In genomic region chr5:51944500-51945125, GRCh38 we compare ENCODE assay signal across 18 cellular contexts.
DNase-seq lines count a peak whose midpoint lies in the region; ATAC-seq, FAIRE-seq and TF ChIP-seq lines count a peak whose summit lies in the region.
"Had no signal": no experiment of that assay in that cellular context is flagged by ENCODE, and none has a peak within 500 bp of the region (broad histone marks: within the 10 kb centered on the region; RNA-seq: fewer than 3 reads in every experiment).

No MANE protein-coding gene starts in this region.

- peaks cover 23% of the 10 kb centered on the region for H3K9me3 ChIP-seq in BLaER1
- H3K9me3 ChIP-seq in HUES48 (ENCODE audit: control insufficient read depth, insufficient read depth, low read length), result peaks cover 58% of the 10 kb centered on the region
- 0 out of 2 replicates have a peak, but pooled peaks cover 2% of the 10 kb centered on the region for H3K9me3 ChIP-seq in K562 (replicated peaks; ENCODE audit: control insufficient read depth, insufficient read depth, low read depth, low read length)
- peaks cover 5 to 22% (median 17%) of the 10 kb centered on the region in 4 donors for H3K9me3 ChIP-seq in stomach

- no peak for ATAC-seq in K562
- ATAC-seq in GM18868 (IDR thresholded peaks at IDR 0.05; ENCODE audit: unreplicated experiment), result no peak
- ATAC-seq: GM12878 had no signal

- FAIRE-seq in K562 (lab: Jason Lieb, UNC), result no peak
- FAIRE-seq: D721Med, GM12878, H54 had no signal

- H3K4me3 ChIP-seq in BLaER1, result 0 out of 2 replicates have a peak overlapping the region, but pooled peaks have one; percentile 11
- peak overlapping the region; percentile 27; the same call in 1 of the 2 replicates for H3K4me3 ChIP-seq in HUES48 (ENCODE audit: low read depth, low read length)
- no peak overlapping the region for H3K4me3 ChIP-seq in K562
- no peak overlapping the region for H3K4me3 ChIP-seq in stomach
- H3K4me3 ChIP-seq: BLaER1 treated with 17β-estradiol and CSF1 and Interleukin-3, amounts not matched to agents 10 nM and 100 nM; GM12878; HAP-1 had no signal

- no peaks in the 10 kb centered on the region for H3K79me2 ChIP-seq in K562 (ENCODE audit: control insufficient read depth, insufficient read depth, low read length)

- POLR2A ChIA-PET in K562 (lab: Yijun Ruan, JAX), result no interaction called here

- H3K9me1 ChIP-seq in K562 (ENCODE audit: control insufficient read depth, insufficient read depth, low read length), result no peaks in the 10 kb centered on the region

- no peaks in the 10 kb centered on the region for H4K20me1 ChIP-seq in BLaER1
- H4K20me1 ChIP-seq in K562 (replicated peaks; ENCODE audit: control insufficient read depth, insufficient read depth, low read length), result no peaks in the 10 kb centered on the region
- H4K20me1 ChIP-seq: BLaER1 treated with 17β-estradiol and CSF1 and Interleukin-3, amounts not matched to agents 10 nM and 100 nM had no signal

- TF ChIP-seq EP300 in K562 (IDR thresholded peaks at IDR 0.05; ENCODE audit: low read length) (no peak), stomach (IDR thresholded peaks at IDR 0.05) (no peak)

- H3K27ac ChIP-seq in BLaER1, result no peak overlapping the region
- H3K27ac ChIP-seq in HUES48 (ENCODE audit: low read depth, low read length), result no peak overlapping the region
- H3K27ac ChIP-seq in K562 (ENCODE audit: extremely low read depth, low read depth, low read length), result no peak overlapping the region
- H3K27ac ChIP-seq in stomach, result no peak overlapping the region
- H3K27ac ChIP-seq: BLaER1 treated with 17β-estradiol and CSF1 and Interleukin-3, amounts not matched to agents 10 nM and 100 nM had no signal

- no peak overlapping the region for H2AFZ ChIP-seq in K562 (ENCODE audit: low read depth, low read length)

- in situ Hi-C loops in K562 (cut with MboI), result no loop called here

- no peak for TF ChIP-seq POLR2A in K562 (conservative IDR thresholded peaks at IDR 0.05)
- no peak for TF ChIP-seq POLR2A in stomach (IDR thresholded peaks at IDR 0.05)

- H3K4me1 ChIP-seq in BLaER1 (no peaks in the 10 kb centered on the region), HUES48 (ENCODE audit: control insufficient read depth, insufficient read depth, low read length) (no peaks in the 10 kb centered on the region), K562 (replicated peaks in 1 of 2; ENCODE audit: control insufficient read depth in 2 of 2, insufficient read depth in 2 of 2, low read length in 2 of 2) (no peaks in the 10 kb centered on the region), stomach (no peaks in the 10 kb centered on the region)
- H3K4me1 ChIP-seq: BLaER1 treated with 17β-estradiol and CSF1 and Interleukin-3, amounts not matched to agents 10 nM and 100 nM; HAP-1 had no signal

- no TSS peak for BruUV-seq in K562 (replicated peaks; lab: Mats Ljungman, UMichigan)

- intact Hi-C loops in K562 (cut with micrococcal nuclease) (no loop called here), stomach (cut with DNase I; ENCODE audit: low total_unique reads) (no loop called here)

- DNase-seq in K562 (ENCODE audit: extremely low read depth in 1 of 4, low spot score in 3 of 4), result peak in 1 of 4 experiments; percentile 1
- no peak for DNase-seq in stomach
- no peak for DNase-seq in medulla oblongata (ENCODE audit: extremely low spot score)
- DNase-seq: CD4-positive, alpha-beta T cell; CD8-positive, alpha-beta memory T cell; DMS 273 treated with DMSO at 0.1 percent for 48 hours; DMS79; EL; GDM1; GOT3 had no signal

- H3K4me2 ChIP-seq in BLaER1, result no peak overlapping the region
- H3K4me2 ChIP-seq in K562 (ENCODE audit: insufficient read depth, low read length), result no peak overlapping the region
- H3K4me2 ChIP-seq: BLaER1 treated with 17β-estradiol and CSF1 and Interleukin-3, amounts not matched to agents 10 nM and 100 nM had no signal

- WGBS in K562 (ENCODE audit: insufficient coverage, low coverage, missing lambda C conversion rate), result 3% methylated on average over 3 of the region's 3 CpGs
- WGBS in stomach, 5 donors, result 83 to 95% (median 87%) methylated on average over 3 of the region's 3 CpGs

- H3K36me3 ChIP-seq in BLaER1 (no peaks in the 10 kb centered on the region), HUES48 (ENCODE audit: control insufficient read depth, insufficient read depth, low read length) (no peaks in the 10 kb centered on the region), K562 (ENCODE audit: control insufficient read depth, insufficient read depth, low read length) (no peaks in the 10 kb centered on the region), stomach (no peaks in the 10 kb centered on the region)
- H3K36me3 ChIP-seq: HAP-1 had no signal

- TF ChIP-seq CTCF in K562 (IDR thresholded peaks at IDR 0.05 in 2 of 3, conservative IDR thresholded peaks at IDR 0.05 in 1 of 3; ENCODE audit: insufficient read depth in 2 of 3, low read depth in 1 of 3, low read length in 3 of 3) (no peak), stomach (IDR thresholded peaks at IDR 0.05) (no peak)

- H3K27me3 ChIP-seq in BLaER1, result no peaks in the 10 kb centered on the region
- H3K27me3 ChIP-seq in HUES48 (ENCODE audit: control insufficient read depth, insufficient read depth, low read length), result no peaks in the 10 kb centered on the region
- H3K27me3 ChIP-seq in K562 (ENCODE audit: control insufficient read depth in 2 of 2, insufficient read depth in 2 of 2, low read length in 2 of 2), result no peaks in the 10 kb centered on the region
- no peaks in the 10 kb centered on the region for H3K27me3 ChIP-seq in stomach
- H3K27me3 ChIP-seq: BLaER1 treated with 17β-estradiol and CSF1 and Interleukin-3, amounts not matched to agents 10 nM and 100 nM had no signal

- no peak for TF ChIP-seq RAD21 in K562 (CRISPR knock-in tag; conservative IDR thresholded peaks at IDR 0.05 in 1 of 2, IDR thresholded peaks at IDR 0.05 in 1 of 2)

- H3K9ac ChIP-seq in BLaER1 (no peak overlapping the region), HUES48 (ENCODE audit: low read depth, low read length) (no peak overlapping the region), K562 (ENCODE audit: insufficient read depth in 1 of 2, low read depth in 2 of 2, low read length in 2 of 2) (no peak overlapping the region)
- H3K9ac ChIP-seq: BLaER1 treated with 17β-estradiol and CSF1 and Interleukin-3, amounts not matched to agents 10 nM and 100 nM had no signal

- CTCF ChIA-PET in K562 (lab: Yijun Ruan, JAX; ENCODE audit: low intra/inter-chr PET ratio), result no interaction called here

TF ChIP-seq in K562, 482 proteins besides CTCF, POLR2A, EP300 and RAD21:
- TF ChIP-seq ZNF518B (CRISPR knock-in tag; IDR thresholded peaks at IDR 0.05) (no peak), CBX5 (IDR thresholded peaks at IDR 0.05; ENCODE audit: borderline replicate concordance, low read depth) (0 out of 2 replicates have a peak, but pooled peaks have one; percentile 31), ZFP36 (IDR thresholded peaks at IDR 0.05; ENCODE audit: low read depth, low read length, partially characterized antibody) (peak; percentile 79)

Comparison
In these comparisons a context has a peak if more than half of its experiments do, and no peak if none do; other contexts are left out.
1. H3K4me3 ChIP-seq: peak in BLaER1 (single experiment) and HUES48 (single experiment); none in K562 (single experiment) and stomach (0 of 4).